ENCODE assay signal across 26 cellular contexts in genomic region chr15:56369234-56369633, GRCh38. TPM values are rescaled to one million over a fixed set of nuclear protein-coding genes. Genes with fewer than 3 reads are reported as not detected.
DNase-seq lines count a peak whose midpoint lies in the region; ATAC-seq, FAIRE-seq and TF ChIP-seq lines count a peak whose summit lies in the region.
"Had no signal": no experiment of that assay in that cellular context is flagged by ENCODE, and none has a peak within 500 bp of the region (broad histone marks: within the 10 kb centered on the region; RNA-seq: fewer than 3 reads in every experiment).

No MANE protein-coding gene starts in this region.

- POLR2A ChIA-PET in activated CD4-positive, alpha-beta T cell treated with anti-CD3 and anti-CD28 coated beads, Interleukin-2, amount 10 ng/mL, durations not matched to agents 7 days and 5 days (lab: Charles Lee) = no interaction called here

- H3K4me1 ChIP-seq in DOHH2 (ENCODE audit: control insufficient read depth, low read length) (peaks cover 68% of the 10 kb centered on the region), foreskin keratinocyte (peaks cover 23% of the 10 kb centered on the region)

- H3K4me3 Mint-ChIP-seq in activated CD4-positive, alpha-beta T cell treated with anti-CD3 and anti-CD28 coated beads, Interleukin-2, amount 10 ng/mL, durations not matched to agents 7 days and 5 days = no peak overlapping the region
- H3K4me3 Mint-ChIP-seq: activated T-cell treated with anti-CD3 and anti-CD28 coated beads, Interleukin-2, amount 50 U/mL, for 72 hours; CD8-positive, alpha-beta T cell; HFFc6; stimulated activated naive CD8-positive, alpha-beta T cell treated with anti-CD3 and anti-CD28 coated beads, Interleukin-15, amount 100 ng/mL, for 72 hours had no signal

- H3K9me3 Mint-ChIP-seq in activated CD4-positive, alpha-beta T cell treated with anti-CD3 and anti-CD28 coated beads, Interleukin-2, amount 10 ng/mL, durations not matched to agents 7 days and 5 days = no peaks in the 10 kb centered on the region
- H3K9me3 Mint-ChIP-seq: activated T-cell treated with anti-CD3 and anti-CD28 coated beads, Interleukin-2, amount 50 U/mL, for 72 hours; CD8-positive, alpha-beta T cell; HFFc6; stimulated activated naive CD8-positive, alpha-beta T cell treated with anti-CD3 and anti-CD28 coated beads, Interleukin-15, amount 100 ng/mL, for 72 hours had no signal

- peak; percentile 39 for ATAC-seq in foreskin keratinocyte
- ATAC-seq: activated CD4-positive, CD25-positive, alpha-beta regulatory T cell treated with anti-CD3 and anti-CD28 coated beads, Interleukin-2, amount 50 U/mL, for 24 hours; activated T-cell treated with anti-CD3 and anti-CD28 coated beads, Interleukin-2, amount 50 U/mL, for 72 hours; CD8-positive, alpha-beta T cell; gastroesophageal sphincter; lower lobe of right lung; PC-3; stimulated activated naive CD8-positive, alpha-beta T cell treated with anti-CD3 and anti-CD28 coated beads, Interleukin-15, amount 100 ng/mL, for 72 hours had no signal

- peak overlapping the region; percentile 89 for H3K4me3 ChIP-seq in DOHH2 (ENCODE audit: low read length)
- H3K4me3 ChIP-seq: esophagus muscularis mucosa, gastroesophageal sphincter, lower lobe of right lung, smooth muscle cell, transverse colon had no signal

- H3K9me3 ChIP-seq in DOHH2 (ENCODE audit: control insufficient read depth, insufficient read depth, low read length) = no peaks in the 10 kb centered on the region
- H3K9me3 ChIP-seq: esophagus muscularis mucosa, gastroesophageal sphincter, lower lobe of right lung, transverse colon had no signal

- DNase-seq in GM18507 (ENCODE audit: extremely low spot score, insufficient read length, low read depth) (no peak), NCI-H2171 treated with DMSO at 0.1 percent for 48 hours (lab: John Stamatoyannopoulos, UW) (peak; percentile 66), foreskin keratinocyte (peak in 1 of 2 donors; percentile 52), epidermal melanocyte (ENCODE audit: insufficient read length, low spot score) (no peak), NOMO-1 treated with DMSO at 0.1 percent for 48 hours (lab: John Stamatoyannopoulos, UW; ENCODE audit: unreplicated experiment) (no peak)
- DNase-seq in activated CD4-positive, alpha-beta T cell treated with anti-CD3 and anti-CD28 coated beads, Interleukin-2, amount 10 ng/mL, durations not matched to agents 7 days and 5 days = no peak
- DNase-seq: activated CD8-positive, alpha-beta memory T cell treated with anti-CD3 and anti-CD28 coated beads for 24 hours; activated naive CD4-positive, alpha-beta T cell treated with anti-CD3 and anti-CD28 coated beads, Interleukin-2, amount 50 U/mL, for 16 hours; activated T-cell treated with anti-CD3 and anti-CD28 coated beads, Interleukin-2, amount 50 U/mL, for 72 hours; anterior cingulate cortex; CD8-positive, alpha-beta T cell; DND-41; HFFc6; kidney; lower lobe of right lung; NCI-H510A treated with DMSO at 0.1 percent for 48 hours; nucleus accumbens; PC-3; stimulated activated CD4-positive, alpha-beta T cell treated with anti-CD3 and anti-CD28 coated beads, Interleukin-2, amount 100 ng/mL, for 48 hours; stimulated activated naive CD8-positive, alpha-beta T cell treated with anti-CD3 and anti-CD28 coated beads, Interleukin-15, amount 100 ng/mL, for 72 hours; transverse colon had no signal

- peaks cover 89% of the 10 kb centered on the region for H3K79me2 ChIP-seq in DOHH2 (ENCODE audit: control insufficient read depth, low read length)

- no peaks in the 10 kb centered on the region; the same call in 1 of the 2 replicates for H3K36me3 ChIP-seq in DOHH2 (ENCODE audit: control insufficient read depth, low read length)
- H3K36me3 ChIP-seq: esophagus muscularis mucosa, gastroesophageal sphincter, lower lobe of right lung, transverse colon had no signal

- peaks cover 31% of the 10 kb centered on the region for H3K27me3 Mint-ChIP-seq in activated CD4-positive, alpha-beta T cell treated with anti-CD3 and anti-CD28 coated beads, Interleukin-2, amount 10 ng/mL, durations not matched to agents 7 days and 5 days

- TF ChIP-seq CTCF in DOHH2 (IDR thresholded peaks at IDR 0.05; ENCODE audit: low read depth, low read length, poor library complexity, severe bottlenecking) (no peak), foreskin keratinocyte (conservative IDR thresholded peaks at IDR 0.05) (no peak)

- H3K27ac Mint-ChIP-seq in activated CD4-positive, alpha-beta T cell treated with anti-CD3 and anti-CD28 coated beads, Interleukin-2, amount 10 ng/mL, durations not matched to agents 7 days and 5 days = no peak overlapping the region
- H3K27ac Mint-ChIP-seq: activated T-cell treated with anti-CD3 and anti-CD28 coated beads, Interleukin-2, amount 50 U/mL, for 72 hours; CD8-positive, alpha-beta T cell; HFFc6; stimulated activated naive CD8-positive, alpha-beta T cell treated with anti-CD3 and anti-CD28 coated beads, Interleukin-15, amount 100 ng/mL, for 72 hours had no signal

- peak overlapping the region; percentile 90 for H3K4me2 ChIP-seq in DOHH2 (ENCODE audit: low read length)
- H3K4me2 ChIP-seq: smooth muscle cell had no signal

- peaks cover 20% of the 10 kb centered on the region for H3K4me1 Mint-ChIP-seq in activated CD4-positive, alpha-beta T cell treated with anti-CD3 and anti-CD28 coated beads, Interleukin-2, amount 10 ng/mL, durations not matched to agents 7 days and 5 days

- peak overlapping the region; percentile 81 for H3K27ac ChIP-seq in DOHH2 (ENCODE audit: low read depth, low read length)
- no peak overlapping the region for H3K27ac ChIP-seq in foreskin keratinocyte
- H3K27ac ChIP-seq: esophagus muscularis mucosa, gastroesophageal sphincter, lower lobe of right lung, transverse colon had no signal

- H3K36me3 Mint-ChIP-seq in activated CD4-positive, alpha-beta T cell treated with anti-CD3 and anti-CD28 coated beads, Interleukin-2, amount 10 ng/mL, durations not matched to agents 7 days and 5 days (ENCODE audit: low read depth) = no peaks in the 10 kb centered on the region
- H3K36me3 Mint-ChIP-seq: CD8-positive, alpha-beta T cell had no signal

- peaks cover 30% of the 10 kb centered on the region for H3F3A ChIP-seq in DOHH2 (ENCODE audit: control insufficient read depth, insufficient read depth)

- H3K9me2 ChIP-seq in DOHH2 (replicated peaks; ENCODE audit: control insufficient read depth, low read length) = no peaks in the 10 kb centered on the region

- no peaks in the 10 kb centered on the region for H4K20me1 ChIP-seq in DOHH2 (ENCODE audit: control insufficient read depth, insufficient read depth, low read depth, low read length)

- H3K27me3 ChIP-seq in DOHH2 (ENCODE audit: control insufficient read depth, low read length) (no peaks in the 10 kb centered on the region), foreskin keratinocyte (no peaks in the 10 kb centered on the region)
- H3K27me3 ChIP-seq: esophagus muscularis mucosa, gastroesophageal sphincter, transverse colon had no signal

- FAIRE-seq in GM18507 (lab: Jason Lieb, UNC) = peak; percentile 49

- CTCF ChIA-PET in activated CD4-positive, alpha-beta T cell treated with anti-CD3 and anti-CD28 coated beads, Interleukin-2, amount 10 ng/mL, durations not matched to agents 7 days and 5 days (lab: Charles Lee) = no interaction called here

RNA-seq across cellular contexts. Expression of gene TEX9, which starts 4.0 kb away (rescaled TPM):
- 4.9 and 5.4 TPM in 2 replicates for total RNA-seq in foreskin keratinocyte
- polyA plus RNA-seq in foreskin keratinocyte = 2.1 and 2.4 TPM in 2 replicates
- total RNA-seq in activated CD4-positive, alpha-beta T cell treated with anti-CD3 and anti-CD28 coated beads, Interleukin-2, amount 10 ng/mL, durations not matched to agents 7 days and 5 days = 1 to 10 TPM in 1 of 2 experiments, under 1 TPM in 1; 0.71 to 1.1 TPM
